In genomic region chr9:133428579-133429215, GRCh38 we compare ENCODE assay signal across 9 cellular contexts. TPM values are rescaled to one million over a fixed set of nuclear protein-coding genes. Genes with fewer than 3 reads are reported as not detected.
A peak's percentile ranks its signal among the peaks of the same experiment; 100 is the strongest.
DNase-seq lines count a peak whose midpoint lies in the region; ATAC-seq and TF ChIP-seq lines count a peak whose summit lies in the region.
"Had no signal": no experiment of that assay in that cellular context is flagged by ENCODE, and none has a peak within 500 bp of the region (broad histone marks: within the 10 kb centered on the region; RNA-seq: fewer than 3 reads in every experiment).

No MANE protein-coding gene starts in this region.

- no peaks in the 10 kb centered on the region for H3K4me1 Mint-ChIP-seq in activated T-helper 17 cell treated with anti-CD3 and anti-CD28 coated beads, Interleukin-2, amount 50 U/mL, for 72 hours

- peaks cover 20% of the 10 kb centered on the region for H3K27me3 Mint-ChIP-seq in activated T-helper 17 cell treated with anti-CD3 and anti-CD28 coated beads, Interleukin-2, amount 50 U/mL, for 72 hours

- H3K9me3 Mint-ChIP-seq in activated T-helper 17 cell treated with anti-CD3 and anti-CD28 coated beads, Interleukin-2, amount 50 U/mL, for 72 hours = no peaks in the 10 kb centered on the region

- H3K4me1 ChIP-seq in right atrium auricular region = peaks cover 0 to 18% of the 10 kb centered on the region in 2 donors
- H3K4me1 ChIP-seq in vagina = peaks cover 8% of the 10 kb centered on the region
- H3K4me1 ChIP-seq: SJSA1 had no signal

- H3K27me3 ChIP-seq in right atrium auricular region (peaks cover 0 to 4% of the 10 kb centered on the region in 2 donors), vagina (no peaks in the 10 kb centered on the region)
- H3K27me3 ChIP-seq: SJSA1 had no signal

- H3K36me3 Mint-ChIP-seq in activated T-helper 17 cell treated with anti-CD3 and anti-CD28 coated beads, Interleukin-2, amount 50 U/mL, for 72 hours (ENCODE audit: low read depth) = no peaks in the 10 kb centered on the region

- DNase-seq in Right ventricle myocardium superior = no peak
- no peak for DNase-seq in right atrium auricular region (ENCODE audit: low spot score)
- peak; percentile 13 for DNase-seq in kidney tubule cell (ENCODE audit: low spot score)
- no peak for DNase-seq in vagina (ENCODE audit: extremely low spot score in 2 of 2)
- DNase-seq in mucosa of gallbladder (ENCODE audit: low spot score) = no peak
- no peak for DNase-seq in COLO829 (ENCODE audit: low spot score)

- H3K27ac Mint-ChIP-seq in activated T-helper 17 cell treated with anti-CD3 and anti-CD28 coated beads, Interleukin-2, amount 50 U/mL, for 72 hours = no peak overlapping the region

- H3K36me3 ChIP-seq in right atrium auricular region (no peaks in the 10 kb centered on the region), vagina (no peaks in the 10 kb centered on the region)
- H3K36me3 ChIP-seq: SJSA1 had no signal

- no peaks in the 10 kb centered on the region for H3K9me3 ChIP-seq in right atrium auricular region
- no peaks in the 10 kb centered on the region for H3K9me3 ChIP-seq in vagina
- H3K9me3 ChIP-seq: SJSA1 had no signal

- ATAC-seq in Right ventricle myocardium superior (ENCODE audit: poor library complexity) = peak; percentile 46
- peak; percentile 51 for ATAC-seq in activated T-helper 17 cell treated with anti-CD3 and anti-CD28 coated beads, Interleukin-2, amount 50 U/mL, for 72 hours (replicated peaks)
- no peak for ATAC-seq in HG02973 (IDR thresholded peaks at IDR 0.05; ENCODE audit: unreplicated experiment)

- intact Hi-C loops in Right ventricle myocardium superior (cut with DNase I) = no loop called here
- intact Hi-C loops in vagina (cut with DNase I) = no loop called here

- no peak for TF ChIP-seq CTCF in right atrium auricular region (IDR thresholded peaks at IDR 0.05)
- TF ChIP-seq CTCF in vagina (IDR thresholded peaks at IDR 0.05) = no peak

- H3K4me3 Mint-ChIP-seq in activated T-helper 17 cell treated with anti-CD3 and anti-CD28 coated beads, Interleukin-2, amount 50 U/mL, for 72 hours = no peak overlapping the region

- TF ChIP-seq POLR2A in vagina (IDR thresholded peaks at IDR 0.05) = no peak

- H3K4me3 ChIP-seq in right atrium auricular region = peak overlapping the region in 1 of 2 donors; percentile 44
- peak overlapping the region; percentile 25 to 40 for H3K4me3 ChIP-seq in vagina
- H3K4me3 ChIP-seq: SJSA1 had no signal

- H3K27ac ChIP-seq in right atrium auricular region (no peak overlapping the region), vagina (no peak overlapping the region)
- H3K27ac ChIP-seq: SJSA1 had no signal

RNA-seq across cellular contexts. Expression of gene ADAMTS13, which starts 6.5 kb away (rescaled TPM):
- total RNA-seq in Right ventricle myocardium superior (2.8 TPM), right atrium auricular region (1 to 10 TPM; 2.0 to 2.4 TPM), vagina (2.0 TPM), mucosa of gallbladder (7.1 TPM)
- 1 to 10 TPM; 1.2 to 3.9 TPM for total RNA-seq in activated T-helper 17 cell treated with anti-CD3 and anti-CD28 coated beads, Interleukin-2, amount 50 U/mL, for 72 hours

RNA-seq across cellular contexts. Expression of gene REXO4, which starts 10.9 kb away (rescaled TPM):
- total RNA-seq in Right ventricle myocardium superior = 18.0 TPM
- 10 to 100 TPM; 13.4 to 13.8 TPM for total RNA-seq in right atrium auricular region
- total RNA-seq in activated T-helper 17 cell treated with anti-CD3 and anti-CD28 coated beads, Interleukin-2, amount 50 U/mL, for 72 hours = 10 to 100 TPM; 26.1 to 36.5 TPM
- total RNA-seq in vagina = 17.2 TPM
- total RNA-seq in mucosa of gallbladder = 27.5 TPM

RNA-seq across cellular contexts. Expression of gene CACFD1, which starts 31.1 kb away (rescaled TPM):
- total RNA-seq in Right ventricle myocardium superior = 12.9 TPM
- 10 to 100 TPM; 11.9 to 12.4 TPM for total RNA-seq in right atrium auricular region
- total RNA-seq in activated T-helper 17 cell treated with anti-CD3 and anti-CD28 coated beads, Interleukin-2, amount 50 U/mL, for 72 hours = 1 to 10 TPM in 1 of 2 donors, under 1 TPM in 1; 0.41 to 3.0 TPM
- 9.1 TPM for total RNA-seq in vagina
- 79.3 TPM for total RNA-seq in mucosa of gallbladder

RNA-seq across cellular contexts. Expression of gene SLC2A6, which starts 50.2 kb away (rescaled TPM):
- total RNA-seq in Right ventricle myocardium superior (2.9 TPM), right atrium auricular region (1 to 10 TPM; 4.3 to 5.2 TPM), vagina (3.7 TPM), mucosa of gallbladder (18.4 TPM)
- total RNA-seq in activated T-helper 17 cell treated with anti-CD3 and anti-CD28 coated beads, Interleukin-2, amount 50 U/mL, for 72 hours = 1 to 10 TPM; 1.2 to 1.4 TPM

RNA-seq across cellular contexts. Expression of gene STKLD1, which starts 52.5 kb away (rescaled TPM):
- 0.27 TPM for total RNA-seq in Right ventricle myocardium superior
- total RNA-seq in right atrium auricular region = under 1 TPM in 1 of 2 donors, not detected in 1; 0.90 TPM
- total RNA-seq in activated T-helper 17 cell treated with anti-CD3 and anti-CD28 coated beads, Interleukin-2, amount 50 U/mL, for 72 hours = under 1 TPM in 1 of 2 donors, not detected in 1; 0.77 TPM
- not detected for total RNA-seq in vagina
- total RNA-seq in mucosa of gallbladder = 1.1 TPM
